ENCODE assay signal across 11 cellular contexts in the genomic region with DNA sequence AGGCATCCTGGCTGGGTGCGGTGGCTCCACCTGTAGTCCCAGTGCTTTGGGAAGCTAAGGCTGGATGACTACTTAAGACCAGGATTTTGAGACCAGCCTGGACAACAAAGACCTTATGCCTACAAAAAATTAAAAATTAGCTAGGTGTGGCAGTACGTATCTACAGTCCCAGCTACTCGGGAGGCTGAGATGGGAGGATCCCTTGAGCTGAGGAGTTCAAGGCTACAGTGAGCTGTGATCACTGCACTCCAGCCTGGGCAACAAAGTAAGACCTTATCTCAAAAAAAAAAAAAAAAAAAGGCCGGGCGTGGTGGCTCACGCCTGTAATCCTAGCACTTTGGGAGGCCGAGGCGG. TPM values are rescaled to one million over a fixed set of nuclear protein-coding genes. Genes with fewer than 3 reads are reported as not detected.
DNase-seq lines count a peak whose midpoint lies in the region; ATAC-seq and TF ChIP-seq lines count a peak whose summit lies in the region.
"Had no signal": no experiment of that assay in that cellular context is flagged by ENCODE, and none has a peak within 500 bp of the region (broad histone marks: within the 10 kb centered on the region; RNA-seq: fewer than 3 reads in every experiment).

No MANE protein-coding gene starts in this region.

- no peaks in the 10 kb centered on the region for H3K9me3 ChIP-seq in mesenchymal stem cell (ENCODE audit: control insufficient read depth, low read length)
- H3K9me3 ChIP-seq in thyroid gland: no peaks in the 10 kb centered on the region

- H2AFZ ChIP-seq in mesenchymal stem cell (ENCODE audit: low read depth, low read length): no peak overlapping the region

- H2BK120ac ChIP-seq in mesenchymal stem cell (ENCODE audit: low read depth, low read length): no peak overlapping the region

- no peak overlapping the region for H3K14ac ChIP-seq in mesenchymal stem cell (ENCODE audit: low read length in 2 of 2)

- intact Hi-C loops in thyroid gland (cut with DNase I): no loop called here
- intact Hi-C loops in lower leg skin (cut with DNase I; ENCODE audit: low total_unique reads): no loop called here

- H3K9me3 Mint-ChIP-seq in activated naive CD4-positive, alpha-beta T cell treated with anti-CD3 and anti-CD28 coated beads, Interleukin-2, amount 10 ng/mL, durations not matched to agents 7 days and 5 days: no peaks in the 10 kb centered on the region
- H3K9me3 Mint-ChIP-seq in activated naive CD8-positive, alpha-beta T cell treated with anti-CD3 and anti-CD28 coated beads, Interleukin-2, amount 10 ng/mL, durations not matched to agents 7 days and 5 days: no peaks in the 10 kb centered on the region
- H3K9me3 Mint-ChIP-seq: dendritic cell treated with granulocyte-macrophage colony-stimulating factor and Interleukin-4, amounts not matched to agents 40 ng/mL and 50 ng/mL, for 4 days had no signal

- H3K4me1 ChIP-seq in mesenchymal stem cell (ENCODE audit: control insufficient read depth, insufficient read depth, low read depth, low read length) (peaks cover 42% of the 10 kb centered on the region), thyroid gland (peaks cover 26 to 53% of the 10 kb centered on the region in 2 donors)

- no peak for TF ChIP-seq POLR2A in thyroid gland (IDR thresholded peaks at IDR 0.05)
- no peak for TF ChIP-seq POLR2A in lower leg skin (IDR thresholded peaks at IDR 0.05)

- WGBS in mesenchymal stem cell: 80% methylated on average over 3 of the region's 8 CpGs
- 93 to 97% methylated on average over 8 of the region's 8 CpGs for WGBS in thyroid gland, 2 donors
- WGBS in lower leg skin, 2 donors: 83 to 95% methylated on average over 8 of the region's 8 CpGs

- no peaks in the 10 kb centered on the region for H3K27me3 ChIP-seq in mesenchymal stem cell (ENCODE audit: control insufficient read depth in 1 of 2, insufficient read depth in 1 of 2, low read length in 2 of 2)
- H3K27me3 ChIP-seq in thyroid gland: no peaks in the 10 kb centered on the region

- H2AK5ac ChIP-seq in mesenchymal stem cell (ENCODE audit: low read length, severe bottlenecking): peak overlapping the region; percentile 49

- peak overlapping the region in 1 of 2 experiments; percentile 72 for H3K4me3 ChIP-seq in mesenchymal stem cell (ENCODE audit: insufficient read depth in 1 of 2, low read depth in 1 of 2, low read length in 2 of 2)
- H3K4me3 ChIP-seq in thyroid gland (replicated peaks in 1 of 3): no peak overlapping the region
- H3K4me3 ChIP-seq in lower leg skin (ENCODE audit: low read depth, poor library complexity, severe bottlenecking): no peak overlapping the region

- ATAC-seq in activated naive CD8-positive, alpha-beta T cell treated with anti-CD3 and anti-CD28 coated beads, Interleukin-2, amount 10 ng/mL, durations not matched to agents 7 days and 5 days (ENCODE audit: low read depth): no peak
- no peak for ATAC-seq in GM18511 (IDR thresholded peaks at IDR 0.05; ENCODE audit: unreplicated experiment)

- no peak overlapping the region for H4K8ac ChIP-seq in mesenchymal stem cell (ENCODE audit: low read length)

- peaks cover 3% of the 10 kb centered on the region for H3K79me1 ChIP-seq in mesenchymal stem cell (replicated peaks; ENCODE audit: low read length, poor library complexity, severe bottlenecking)

- H3K27ac Mint-ChIP-seq in activated naive CD4-positive, alpha-beta T cell treated with anti-CD3 and anti-CD28 coated beads, Interleukin-2, amount 10 ng/mL, durations not matched to agents 7 days and 5 days: peak overlapping the region; percentile 95
- peak overlapping the region; percentile 93 for H3K27ac Mint-ChIP-seq in activated naive CD8-positive, alpha-beta T cell treated with anti-CD3 and anti-CD28 coated beads, Interleukin-2, amount 10 ng/mL, durations not matched to agents 7 days and 5 days
- H3K27ac Mint-ChIP-seq: dendritic cell treated with granulocyte-macrophage colony-stimulating factor and Interleukin-4, amounts not matched to agents 40 ng/mL and 50 ng/mL, for 4 days had no signal

- peak overlapping the region; percentile 85 for H3K9ac ChIP-seq in mesenchymal stem cell (ENCODE audit: low read length)

- H3K27ac ChIP-seq in mesenchymal stem cell (ENCODE audit: low read length, poor library complexity, severe bottlenecking) (peak overlapping the region; percentile 96), thyroid gland (peak overlapping the region in 2 of 3 donors; percentile 62)

- TF ChIP-seq CTCF in thyroid gland (IDR thresholded peaks at IDR 0.05) (no peak), lower leg skin (IDR thresholded peaks at IDR 0.05) (no peak)

- H3K4me1 Mint-ChIP-seq in activated naive CD4-positive, alpha-beta T cell treated with anti-CD3 and anti-CD28 coated beads, Interleukin-2, amount 10 ng/mL, durations not matched to agents 7 days and 5 days: peaks cover 81% of the 10 kb centered on the region
- peaks cover 46% of the 10 kb centered on the region for H3K4me1 Mint-ChIP-seq in activated naive CD8-positive, alpha-beta T cell treated with anti-CD3 and anti-CD28 coated beads, Interleukin-2, amount 10 ng/mL, durations not matched to agents 7 days and 5 days

- no peak overlapping the region for H2BK15ac ChIP-seq in mesenchymal stem cell (ENCODE audit: low read depth, poor library complexity, severe bottlenecking)

- H3K18ac ChIP-seq in mesenchymal stem cell (ENCODE audit: low read depth in 1 of 2, low read length in 2 of 2): peak overlapping the region; percentile 9 to 72

- H4K91ac ChIP-seq in mesenchymal stem cell (ENCODE audit: low read length): peak overlapping the region; percentile 73

- H3K4me2 ChIP-seq in mesenchymal stem cell (ENCODE audit: low read length, poor library complexity, severe bottlenecking): no peak overlapping the region

- POLR2A ChIA-PET in activated naive CD8-positive, alpha-beta T cell treated with anti-CD3 and anti-CD28 coated beads, Interleukin-2, amount 10 ng/mL, durations not matched to agents 7 days and 5 days (lab: Charles Lee): interaction anchor here (0.6 to 4.3 kb wide), 11 partner anchors 9 to 544 kb away, joined by 3 to 32 read pairs (median 4); a partner anchor contains a TSS

- peak overlapping the region; percentile 66 for H3K4me3 Mint-ChIP-seq in activated naive CD4-positive, alpha-beta T cell treated with anti-CD3 and anti-CD28 coated beads, Interleukin-2, amount 10 ng/mL, durations not matched to agents 7 days and 5 days
- H3K4me3 Mint-ChIP-seq in activated naive CD8-positive, alpha-beta T cell treated with anti-CD3 and anti-CD28 coated beads, Interleukin-2, amount 10 ng/mL, durations not matched to agents 7 days and 5 days: peak overlapping the region; percentile 86
- H3K4me3 Mint-ChIP-seq: dendritic cell treated with granulocyte-macrophage colony-stimulating factor and Interleukin-4, amounts not matched to agents 40 ng/mL and 50 ng/mL, for 4 days had no signal

- H3K27me3 Mint-ChIP-seq in activated naive CD4-positive, alpha-beta T cell treated with anti-CD3 and anti-CD28 coated beads, Interleukin-2, amount 10 ng/mL, durations not matched to agents 7 days and 5 days: no peaks in the 10 kb centered on the region
- no peaks in the 10 kb centered on the region for H3K27me3 Mint-ChIP-seq in activated naive CD8-positive, alpha-beta T cell treated with anti-CD3 and anti-CD28 coated beads, Interleukin-2, amount 10 ng/mL, durations not matched to agents 7 days and 5 days
- H3K27me3 Mint-ChIP-seq: dendritic cell treated with granulocyte-macrophage colony-stimulating factor and Interleukin-4, amounts not matched to agents 40 ng/mL and 50 ng/mL, for 4 days had no signal

- H3K4ac ChIP-seq in mesenchymal stem cell (ENCODE audit: low read depth in 1 of 2, low read length in 2 of 2): no peak overlapping the region

- peaks cover 23% of the 10 kb centered on the region for H3K36me3 Mint-ChIP-seq in activated naive CD4-positive, alpha-beta T cell treated with anti-CD3 and anti-CD28 coated beads, Interleukin-2, amount 10 ng/mL, durations not matched to agents 7 days and 5 days
- peaks cover 9% of the 10 kb centered on the region for H3K36me3 Mint-ChIP-seq in activated naive CD8-positive, alpha-beta T cell treated with anti-CD3 and anti-CD28 coated beads, Interleukin-2, amount 10 ng/mL, durations not matched to agents 7 days and 5 days

- no peak for DNase-seq in activated naive CD4-positive, alpha-beta T cell treated with anti-CD3 and anti-CD28 coated beads, Interleukin-2, amount 10 ng/mL, durations not matched to agents 7 days and 5 days
- no peak for DNase-seq in activated naive CD4-positive, alpha-beta T cell (lab: John Stamatoyannopoulos, UW)
- DNase-seq in activated naive CD8-positive, alpha-beta T cell treated with anti-CD3 and anti-CD28 coated beads, Interleukin-2, amount 10 ng/mL, durations not matched to agents 7 days and 5 days: no peak
- DNase-seq in mesenchymal stem cell (no peak), thyroid gland (no peak), lower leg skin (ENCODE audit: low spot score in 2 of 2) (no peak), SHP77 (lab: John Stamatoyannopoulos, UW) (no peak)
- DNase-seq: GDM1, midbrain had no signal

- peak overlapping the region; percentile 37 to 86 for H2BK12ac ChIP-seq in mesenchymal stem cell (ENCODE audit: low read length in 2 of 2)

- CTCF ChIA-PET in activated naive CD4-positive, alpha-beta T cell treated with anti-CD3 and anti-CD28 coated beads, Interleukin-2, amount 10 ng/mL, durations not matched to agents 7 days and 5 days (lab: Charles Lee): interaction anchor here (0.7 to 4.8 kb wide), 4 partner anchors 10 to 125 kb away, joined by 3 to 35 read pairs (median 12); a partner anchor contains a TSS

- H3K36me3 ChIP-seq in mesenchymal stem cell (ENCODE audit: control insufficient read depth in 1 of 2, insufficient read depth in 2 of 2, low read depth in 1 of 2, low read length in 2 of 2): peaks cover 15 to 32% of the 10 kb centered on the region in 2 experiments
- peaks cover 1 to 5% of the 10 kb centered on the region in 2 donors for H3K36me3 ChIP-seq in thyroid gland

- no peak overlapping the region for H2BK5ac ChIP-seq in mesenchymal stem cell (ENCODE audit: low read depth, low read length, poor library complexity, severe bottlenecking)

- H3K23ac ChIP-seq in mesenchymal stem cell (ENCODE audit: low read length in 2 of 2): no peak overlapping the region

RNA-seq across cellular contexts. Expression of a gene that starts 6.1 kb away (rescaled TPM):
- 100 to 1,000 TPM; 130 to 136 TPM for total RNA-seq in activated naive CD8-positive, alpha-beta T cell treated with anti-CD3 and anti-CD28 coated beads, Interleukin-2, amount 10 ng/mL, durations not matched to agents 7 days and 5 days
- 148 TPM for polyA plus RNA-seq in mesenchymal stem cell (2013, experiment 1 of 2)
- polyA plus RNA-seq in mesenchymal stem cell (2013, experiment 2 of 2): 142 TPM
- total RNA-seq in thyroid gland (100 to 1,000 TPM in 1 of 4 donors, 10 to 100 TPM in 3; 70.1 to 127 (median 90.6) TPM), lower leg skin (10 to 100 TPM; 58.2 to 94.1 (median 70.4) TPM)

RNA-seq across cellular contexts. Expression of a gene that starts 10.4 kb away (rescaled TPM):
- total RNA-seq in activated naive CD8-positive, alpha-beta T cell treated with anti-CD3 and anti-CD28 coated beads, Interleukin-2, amount 10 ng/mL, durations not matched to agents 7 days and 5 days: 10 to 100 TPM; 29.8 to 34.3 TPM
- polyA plus RNA-seq in mesenchymal stem cell (2013, experiment 1 of 2): 16.9 TPM
- 17.5 TPM for polyA plus RNA-seq in mesenchymal stem cell (2013, experiment 2 of 2)
- 10 to 100 TPM; 38.2 to 75.0 (median 55.2) TPM for total RNA-seq in thyroid gland
- total RNA-seq in lower leg skin: 10 to 100 TPM; 28.0 to 33.5 (median 32.1) TPM

RNA-seq across cellular contexts. Expression of a gene that starts 14.3 kb away (rescaled TPM):
- total RNA-seq in activated naive CD8-positive, alpha-beta T cell treated with anti-CD3 and anti-CD28 coated beads, Interleukin-2, amount 10 ng/mL, durations not matched to agents 7 days and 5 days: 1 to 10 TPM; 2.2 to 2.3 TPM
- polyA plus RNA-seq in mesenchymal stem cell (2013, experiment 1 of 2): 3.8 TPM
- 4.1 TPM for polyA plus RNA-seq in mesenchymal stem cell (2013, experiment 2 of 2)
- 1 to 10 TPM in 3 of 4 donors, under 1 TPM in 1; 0.89 to 4.0 (median 2.4) TPM for total RNA-seq in thyroid gland
- 1 to 10 TPM in 3 of 4 donors, not detected in 1; 1.1 to 3.6 (median 1.4) TPM for total RNA-seq in lower leg skin

RNA-seq across cellular contexts. Expression of a gene that starts 20.0 kb away (rescaled TPM):
- total RNA-seq in activated naive CD8-positive, alpha-beta T cell treated with anti-CD3 and anti-CD28 coated beads, Interleukin-2, amount 10 ng/mL, durations not matched to agents 7 days and 5 days: 100 to 1,000 TPM; 395 to 418 TPM
- 89.1 TPM for polyA plus RNA-seq in mesenchymal stem cell (2013, experiment 1 of 2)
- 90.3 TPM for polyA plus RNA-seq in mesenchymal stem cell (2013, experiment 2 of 2)
- 100 to 1,000 TPM in 2 of 4 donors, 10 to 100 TPM in 2; 80.4 to 132 (median 107) TPM for total RNA-seq in thyroid gland
- 100 to 1,000 TPM in 1 of 4 donors, 10 to 100 TPM in 3; 62.1 to 101 (median 84.8) TPM for total RNA-seq in lower leg skin

RNA-seq across cellular contexts. Expression of a gene that starts 35.8 kb away (rescaled TPM):
- total RNA-seq in activated naive CD8-positive, alpha-beta T cell treated with anti-CD3 and anti-CD28 coated beads, Interleukin-2, amount 10 ng/mL, durations not matched to agents 7 days and 5 days: 100 to 1,000 TPM; 191 to 199 TPM
- polyA plus RNA-seq in mesenchymal stem cell (2013, experiment 1 of 2): 8.5 TPM
- 8.1 TPM for polyA plus RNA-seq in mesenchymal stem cell (2013, experiment 2 of 2)
- total RNA-seq in thyroid gland (10 to 100 TPM; 38.4 to 68.6 (median 57.2) TPM), lower leg skin (10 to 100 TPM; 36.8 to 81.2 (median 44.9) TPM)
